ENCODE assay signal across 1 cellular context in genomic region chr6:1376653-1377052, GRCh38.
TF ChIP-seq lines count a peak whose summit lies in the region.

No MANE protein-coding gene starts in this region.

TF ChIP-seq in H1, 55 proteins besides CTCF, POLR2A, EP300 and RAD21:
- TF ChIP-seq SUZ12 (IDR thresholded peaks at IDR 0.05; ENCODE audit: low read length) (peak; percentile 5; the same call in 1 of the 2 replicates), TBP (IDR thresholded peaks at IDR 0.05; ENCODE audit: low read depth, low read length) (no peak)
